In genomic region chr6:37054171-37054570, GRCh38 we compare ENCODE assay signal across 20 cellular contexts. TPM values are rescaled to one million over a fixed set of nuclear protein-coding genes. Genes with fewer than 3 reads are reported as not detected.
"Had no signal": no experiment of that assay in that cellular context is flagged by ENCODE, and none has a peak within 500 bp of the region (broad histone marks: within the 10 kb centered on the region; RNA-seq: fewer than 3 reads in every experiment).

No MANE protein-coding gene starts in this region.

- H3K27ac Mint-ChIP-seq: activated B cell treated with CpG ODN at 0.5 μM for 24 hours; activated T-cell treated with anti-CD3 and anti-CD28 coated beads, Interleukin-2, amount 50 U/mL, for 24 hours; activated T-helper 2 cell treated with anti-CD3 and anti-CD28 coated beads, Interferon-gamma antibody, Interleukin-2, Interleukin-4, amounts not matched to agents 10 μg/mL and 5 μg/mL and 100 μg/mL, durations not matched to agents 14 hours and 24 hours and 36 hours had no signal

- H3K36me3 Mint-ChIP-seq: brain had no signal

- ATAC-seq: left lobe of liver; naive thymus-derived CD4-positive, alpha-beta T cell had no signal

- H3K27ac ChIP-seq: tibial artery had no signal

- DNase-seq: activated B cell treated with CpG ODN at 0.5 μM for 24 hours; activated CD4-positive, alpha-beta T cell treated with anti-CD3 and anti-CD28 coated beads for 48 hours; activated CD8-positive, alpha-beta memory T cell treated with anti-CD3 and anti-CD28 coated beads, Interleukin-2, amount 50 U/mL, for 4 hours; activated naive CD4-positive, alpha-beta T cell treated with Interleukin-2 at 50 U/mL for 16 hours; activated T-cell treated with anti-CD3 and anti-CD28 coated beads, Interleukin-2, amount 50 U/mL, for 24 hours; aorta; caudate nucleus; dermis blood vessel endothelial cell; effector CD8-positive, alpha-beta T cell; foreskin melanocyte; immature natural killer cell; naive thymus-derived CD4-positive, alpha-beta T cell; stimulated activated CD4-positive, alpha-beta T cell treated with anti-CD3 and anti-CD28 coated beads, Interleukin-4, amount 100 ng/mL, for 4 hours; tibial artery had no signal

- H3K9me3 Mint-ChIP-seq: activated B cell treated with CpG ODN at 0.5 μM for 24 hours; activated T-cell treated with anti-CD3 and anti-CD28 coated beads, Interleukin-2, amount 50 U/mL, for 24 hours; activated T-helper 2 cell treated with anti-CD3 and anti-CD28 coated beads, Interferon-gamma antibody, Interleukin-2, Interleukin-4, amounts not matched to agents 10 μg/mL and 5 μg/mL and 100 μg/mL, durations not matched to agents 14 hours and 24 hours and 36 hours; immature natural killer cell; stimulated activated naive CD8-positive, alpha-beta T cell treated with anti-CD3 and anti-CD28 coated beads, Interleukin-15, Interleukin-2, amounts not matched to agents 100 ng/mL and 50 ng/mL, for 24 hours had no signal

- H3K4me3 Mint-ChIP-seq: activated B cell treated with CpG ODN at 0.5 μM for 24 hours; activated T-cell treated with anti-CD3 and anti-CD28 coated beads, Interleukin-2, amount 50 U/mL, for 24 hours; brain; immature natural killer cell; naive thymus-derived CD4-positive, alpha-beta T cell; stimulated activated naive CD8-positive, alpha-beta T cell treated with anti-CD3 and anti-CD28 coated beads, Interleukin-15, Interleukin-2, amounts not matched to agents 100 ng/mL and 50 ng/mL, for 24 hours had no signal

- FAIRE-seq: urothelium cell line had no signal

- H3K4me3 ChIP-seq: lung, tibial artery had no signal

- H3K27me3 Mint-ChIP-seq: activated T-cell treated with anti-CD3 and anti-CD28 coated beads, Interleukin-2, amount 50 U/mL, for 24 hours; naive thymus-derived CD4-positive, alpha-beta T cell; stimulated activated naive CD8-positive, alpha-beta T cell treated with anti-CD3 and anti-CD28 coated beads, Interleukin-15, Interleukin-2, amounts not matched to agents 100 ng/mL and 50 ng/mL, for 24 hours had no signal

- H3K36me3 ChIP-seq: tibial artery had no signal

- H3K9me3 ChIP-seq: tibial artery had no signal

RNA-seq across cellular contexts. Expression of gene FGD2, which starts 48.7 kb away (rescaled TPM):
- total RNA-seq: dermis blood vessel endothelial cell had no signal
